In the genomic region with DNA sequence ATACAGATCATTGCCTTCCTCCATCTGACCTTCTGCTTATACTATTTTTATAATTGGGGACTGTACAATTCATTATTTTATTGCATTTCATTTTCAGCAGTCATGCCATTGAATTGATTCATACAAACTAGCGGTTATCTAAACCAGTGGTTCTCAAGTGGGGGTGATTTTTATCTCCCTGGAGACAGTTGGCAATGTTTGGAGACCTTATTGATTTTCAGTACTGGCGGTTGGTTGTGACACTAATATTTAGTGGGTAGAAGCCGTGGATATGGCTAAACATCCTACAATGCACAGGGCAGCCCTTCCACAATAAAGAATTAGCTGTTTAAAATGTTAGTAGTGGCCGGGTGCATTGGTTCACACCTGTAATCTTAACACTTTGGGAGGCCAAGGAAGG, we compare ENCODE assay signal across 25 cellular contexts.
"Had no signal": no experiment of that assay in that cellular context is flagged by ENCODE, and none has a peak within 500 bp of the region (broad histone marks: within the 10 kb centered on the region; RNA-seq: fewer than 3 reads in every experiment).

No MANE protein-coding gene starts in this region.

- H3K4me1 ChIP-seq: pancreas, prostate gland, uterus had no signal

- H3K36me3 ChIP-seq: left lung, lower lobe of right lung, pancreas, prostate gland, sigmoid colon, tibial nerve, uterus had no signal

- H3K27me3 ChIP-seq: left lung, pancreas, sigmoid colon, tibial nerve, uterus had no signal

- DNase-seq: kidney glomerular epithelial cell; left cardiac atrium; left lung; lower lobe of right lung; mammary epithelial cell; mesenchymal stem cell; naive thymus-derived CD8-positive, alpha-beta T cell; nucleus accumbens; pancreas; posterior cingulate gyrus; retina; right cardiac atrium; sigmoid colon; stimulated activated CD4-positive, alpha-beta T cell treated with anti-CD3 and anti-CD28 coated beads, Interleukin-1b, Interleukin-23, amount 100 ng/mL, for 48 hours; stimulated activated CD4-positive, alpha-beta T cell treated with anti-CD3 and anti-CD28 coated beads, Interleukin-2, amount 100 ng/mL, for 48 hours; stimulated activated CD4-positive, alpha-beta T cell treated with anti-CD3 and anti-CD28 coated beads, Interleukin-4, amount 100 ng/mL, for 4 hours; stimulated activated CD8-positive, alpha-beta memory T cell treated with anti-CD3 and anti-CD28 coated beads, Interleukin-4, amount 100 ng/mL, for 48 hours; stimulated activated naive CD4-positive, alpha-beta T cell treated with Interleukin-2 at 50 U/mL for 16 hours; stimulated activated naive CD8-positive, alpha-beta T cell treated with anti-CD3 and anti-CD28 coated beads, Interleukin-15, amount 100 ng/mL, for 72 hours; substantia nigra; uterus had no signal

- H3K9me3 ChIP-seq: left lung, lower lobe of right lung, pancreas, prostate gland, sigmoid colon, tibial nerve, uterus had no signal

- H3K27ac ChIP-seq: left lung, lower lobe of right lung, pancreas, prostate gland, sigmoid colon, tibial nerve, uterus had no signal

- ATAC-seq: left cardiac atrium; left lung; lower lobe of right lung; naive thymus-derived CD8-positive, alpha-beta T cell; right cardiac atrium; stimulated activated memory B cell treated with anti-CD40 and anti-IgM and Interleukin-4, amounts not matched to agents 10 μg/mL and 1 μg/mL and 100 μg/mL, for 72 hours; stimulated activated naive CD8-positive, alpha-beta T cell treated with anti-CD3 and anti-CD28 coated beads, Interleukin-15, amount 100 ng/mL, for 72 hours had no signal

- H3K4me3 ChIP-seq: left lung, lower lobe of right lung, pancreas, prostate gland, sigmoid colon, smooth muscle cell, tibial nerve, uterus had no signal
